8 cellular contexts compared by ENCODE assay signal in the genomic region with DNA sequence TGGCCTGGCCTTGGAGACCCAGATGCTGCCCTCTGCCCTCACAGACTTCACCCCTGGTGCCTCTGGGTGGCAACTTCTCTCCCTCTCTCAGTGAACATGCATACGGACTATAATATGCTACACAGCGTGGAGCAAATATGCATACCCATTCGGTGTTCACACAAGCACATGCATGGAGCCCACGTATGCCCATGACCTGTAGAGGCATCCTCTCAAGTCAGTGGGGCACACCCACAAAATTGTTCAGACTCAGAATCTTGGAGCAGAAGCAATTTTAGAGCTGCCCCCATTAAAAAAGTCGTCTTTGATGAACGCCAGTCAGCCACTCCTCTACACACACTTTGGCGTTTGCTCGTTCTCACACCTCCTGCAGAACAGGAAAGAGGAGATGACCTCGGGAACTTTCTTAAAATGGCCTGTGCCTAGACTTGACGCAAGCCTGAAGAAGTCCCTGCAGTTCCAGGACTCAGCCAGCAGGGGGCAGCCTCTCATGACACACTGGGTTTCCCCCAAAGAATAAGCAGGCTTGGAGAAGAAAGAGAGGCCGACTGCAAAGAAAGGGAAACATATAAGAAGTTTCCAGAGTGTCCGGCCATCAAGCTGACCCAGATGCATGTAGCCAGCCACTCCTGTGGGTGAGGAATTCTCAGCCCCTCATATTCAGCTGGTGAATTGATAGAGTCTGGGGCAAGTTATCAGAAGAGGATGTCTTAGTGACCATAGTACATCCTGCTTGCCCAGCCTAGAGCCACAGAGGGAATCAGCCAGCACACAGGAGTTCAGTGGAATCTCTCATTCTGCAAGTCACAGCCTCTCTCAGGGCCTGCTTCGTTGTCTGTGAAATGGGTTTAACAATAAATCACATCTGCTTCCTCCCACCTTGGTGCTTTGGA. TPM values are rescaled to one million over a fixed set of nuclear protein-coding genes. Genes with fewer than 3 reads are reported as not detected.
DNase-seq lines count a peak whose midpoint lies in the region; ATAC-seq, FAIRE-seq and TF ChIP-seq lines count a peak whose summit lies in the region.

No MANE protein-coding gene starts in this region.

- intact Hi-C loops in Panc1 (cut with micrococcal nuclease; ENCODE audit: unreplicated experiment), result loop anchor here (1.0 kb wide), 1 partner anchor 89 kb away; no protein-coding TSS in a partner anchor
- intact Hi-C loops in activated T-helper 1 cell treated with anti-CD3 and anti-CD28 coated beads, Interleukin-12 subunit alpha, Interleukin-12 subunit beta, Interleukin-2, Interleukin-4 antibody, amounts not matched to agents 30 ng/mL and 10 ng/mL and 1 ng/mL, durations not matched to agents 14 hours and 24 hours and 36 hours (cut with micrococcal nuclease), result loop anchor here (1.0 to 10.0 kb wide), 5 partner anchors 30 to 267 kb away; partner anchors contain the start of gene UTP14A

- H3K4me3 ChIP-seq in Panc1 (ENCODE audit: low read depth in 2 of 2, low read length in 2 of 2) (no peak overlapping the region), suprapubic skin (no peak overlapping the region)

- in situ Hi-C loops in Panc1 (cut with HindIII; ENCODE audit: low pct_unique_long_range_greater_than_20kb, low sequenced_read_pairs), result no loop called here

- DNase-seq in A172 (ENCODE audit: low spot score), result peak; percentile 13
- DNase-seq in GM12892 (ENCODE audit: insufficient read length), result peak; percentile 53
- DNase-seq in HS-27A (ENCODE audit: low read depth), result peak; percentile 34
- peak; percentile 62 for DNase-seq in Panc1 (ENCODE audit: low read depth, low spot score)
- DNase-seq in activated T-helper 1 cell treated with anti-CD3 and anti-CD28 coated beads, Interleukin-12 subunit alpha, Interleukin-12 subunit beta, Interleukin-2, Interleukin-4 antibody, amounts not matched to agents 30 ng/mL and 10 ng/mL and 1 ng/mL, durations not matched to agents 14 hours and 24 hours and 36 hours (ENCODE audit: low spot score), result peak; percentile 48
- peak; percentile 56 for DNase-seq in fibroblast of the conjunctiva (ENCODE audit: low read depth)
- DNase-seq in occipital lobe (lab: John Stamatoyannopoulos, UW), result peak; percentile 11
- peak in 1 of 2 donors; percentile 80 for DNase-seq in suprapubic skin (ENCODE audit: low spot score in 2 of 2)

- POLR2A ChIA-PET in Panc1 (lab: Charles Lee), result no interaction called here

- no peak overlapping the region for H3K4me3 Mint-ChIP-seq in activated T-helper 1 cell treated with anti-CD3 and anti-CD28 coated beads, Interleukin-12 subunit alpha, Interleukin-12 subunit beta, Interleukin-2, Interleukin-4 antibody, amounts not matched to agents 30 ng/mL and 10 ng/mL and 1 ng/mL, durations not matched to agents 14 hours and 24 hours and 36 hours

- ATAC-seq in Panc1, result peak; percentile 83

- TF ChIP-seq POLR2A in GM12892 (IDR thresholded peaks at IDR 0.05; ENCODE audit: low read depth, low read length) (no peak), suprapubic skin (IDR thresholded peaks at IDR 0.05) (no peak)

- no TSS peak for BruUV-seq in Panc1 (replicated peaks; lab: Mats Ljungman, UMichigan)

- TF ChIP-seq CTCF in Panc1 (IDR thresholded peaks at IDR 0.05), result peak; percentile 94
- peak; percentile 69 to 80 for TF ChIP-seq CTCF in suprapubic skin (IDR thresholded peaks at IDR 0.05)

- no peaks in the 10 kb centered on the region for H3K9me3 Mint-ChIP-seq in activated T-helper 1 cell treated with anti-CD3 and anti-CD28 coated beads, Interleukin-12 subunit alpha, Interleukin-12 subunit beta, Interleukin-2, Interleukin-4 antibody, amounts not matched to agents 30 ng/mL and 10 ng/mL and 1 ng/mL, durations not matched to agents 14 hours and 24 hours and 36 hours

- FAIRE-seq in GM12892 (lab: Jason Lieb, UNC), result peak; percentile 94

- H3K27me3 Mint-ChIP-seq in activated T-helper 1 cell treated with anti-CD3 and anti-CD28 coated beads, Interleukin-12 subunit alpha, Interleukin-12 subunit beta, Interleukin-2, Interleukin-4 antibody, amounts not matched to agents 30 ng/mL and 10 ng/mL and 1 ng/mL, durations not matched to agents 14 hours and 24 hours and 36 hours (ENCODE audit: insufficient read depth), result no peaks in the 10 kb centered on the region

- no peaks in the 10 kb centered on the region for H3K36me3 Mint-ChIP-seq in activated T-helper 1 cell treated with anti-CD3 and anti-CD28 coated beads, Interleukin-12 subunit alpha, Interleukin-12 subunit beta, Interleukin-2, Interleukin-4 antibody, amounts not matched to agents 30 ng/mL and 10 ng/mL and 1 ng/mL, durations not matched to agents 14 hours and 24 hours and 36 hours (ENCODE audit: low read depth)

- H3K27ac ChIP-seq in Panc1 (ENCODE audit: low read length) (no peak overlapping the region), suprapubic skin (no peak overlapping the region)

- no peak overlapping the region for H3K27ac Mint-ChIP-seq in activated T-helper 1 cell treated with anti-CD3 and anti-CD28 coated beads, Interleukin-12 subunit alpha, Interleukin-12 subunit beta, Interleukin-2, Interleukin-4 antibody, amounts not matched to agents 30 ng/mL and 10 ng/mL and 1 ng/mL, durations not matched to agents 14 hours and 24 hours and 36 hours

- H3K4me1 Mint-ChIP-seq in activated T-helper 1 cell treated with anti-CD3 and anti-CD28 coated beads, Interleukin-12 subunit alpha, Interleukin-12 subunit beta, Interleukin-2, Interleukin-4 antibody, amounts not matched to agents 30 ng/mL and 10 ng/mL and 1 ng/mL, durations not matched to agents 14 hours and 24 hours and 36 hours (ENCODE audit: low read depth), result no peaks in the 10 kb centered on the region

- 28% methylated on average over 12 of the region's 13 CpGs for whole genome bisulfite sequencing in suprapubic skin

- H3K9me3 ChIP-seq in Panc1 (ENCODE audit: control insufficient read depth, insufficient read depth, low read depth, low read length) (no peaks in the 10 kb centered on the region), suprapubic skin (no peaks in the 10 kb centered on the region)

- TF ChIP-seq EP300 in suprapubic skin (IDR thresholded peaks at IDR 0.05), result no peak

- H3K27me3 ChIP-seq in Panc1 (ENCODE audit: control insufficient read depth, insufficient read depth, low read length) (no peaks in the 10 kb centered on the region), suprapubic skin (no peaks in the 10 kb centered on the region)

- H3K4me1 ChIP-seq in Panc1 (ENCODE audit: control insufficient read depth, insufficient read depth, low read length), result no peaks in the 10 kb centered on the region
- no peaks in the 10 kb centered on the region for H3K4me1 ChIP-seq in suprapubic skin

- H3K36me3 ChIP-seq in Panc1 (ENCODE audit: control insufficient read depth, insufficient read depth, low read length) (no peaks in the 10 kb centered on the region), suprapubic skin (no peaks in the 10 kb centered on the region)

- CTCF ChIA-PET in Panc1 (lab: Charles Lee), result interaction anchor here (0.6 to 1.4 kb wide), 5 partner anchors 10 to 268 kb away, joined by 3 to 4 read pairs (median 3); partner anchors contain the start of genes APLN and UTP14A

RNA-seq across cellular contexts. Expression of gene APLN, which starts 17.3 kb away (rescaled TPM):
- total RNA-seq in A172 (2014; rRNA removed; shearing (Covaris generic)), result 0.31 and 0.65 TPM in 2 replicates
- polyA plus RNA-seq in GM12892 (2012; ENCODE audit: missing spikeins), result 0.17 TPM
- total RNA-seq in Panc1 (2021; ENCODE audit: unreplicated experiment), result 1.1 TPM
- polyA plus RNA-seq in Panc1 (2012; ENCODE audit: insufficient read length), result 0.70 TPM
- total RNA-seq in activated T-helper 1 cell treated with anti-CD3 and anti-CD28 coated beads, Interleukin-12 subunit alpha, Interleukin-12 subunit beta, Interleukin-2, Interleukin-4 antibody, amounts not matched to agents 30 ng/mL and 10 ng/mL and 1 ng/mL, durations not matched to agents 14 hours and 24 hours and 36 hours, result 0.12 and 0.26 TPM in 2 replicates
- total RNA-seq in occipital lobe, result 2.7 TPM
- under 1 TPM; 0.13 to 0.38 (median 0.29) TPM for total RNA-seq in suprapubic skin
